Comparison of ENCODE assay signal across 21 cellular contexts in the genomic region with DNA sequence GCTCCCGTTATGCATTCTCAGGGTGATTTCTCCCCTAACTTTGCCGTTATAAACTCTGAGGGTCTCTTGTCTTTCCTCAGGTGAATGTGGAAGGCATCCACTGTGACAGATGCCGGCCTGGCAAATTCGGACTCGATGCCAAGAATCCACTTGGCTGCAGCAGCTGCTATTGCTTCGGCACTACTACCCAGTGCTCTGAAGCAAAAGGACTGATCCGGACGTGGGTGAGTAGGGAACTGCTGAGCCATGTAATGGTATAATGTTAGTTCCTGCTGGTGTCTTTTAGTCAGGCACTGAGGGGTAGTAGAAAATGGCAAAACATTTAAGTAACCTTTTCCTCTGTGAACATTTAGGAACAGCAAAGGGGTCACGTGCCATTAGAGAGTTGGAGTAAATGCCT.
DNase-seq lines count a peak whose midpoint lies in the region; ATAC-seq, FAIRE-seq and TF ChIP-seq lines count a peak whose summit lies in the region.
"Had no signal": no experiment of that assay in that cellular context is flagged by ENCODE, and none has a peak within 500 bp of the region (broad histone marks: within the 10 kb centered on the region; RNA-seq: fewer than 3 reads in every experiment).

No MANE protein-coding gene starts in this region.

- H3K27ac ChIP-seq in astrocyte (ENCODE audit: low read depth, low read length) = no peak overlapping the region
- H3K27ac ChIP-seq: breast epithelium, spleen had no signal

- H3K79me2 ChIP-seq in astrocyte (ENCODE audit: insufficient read depth, low read length) = no peaks in the 10 kb centered on the region

- H3K4me1 Mint-ChIP-seq in astrocyte (ENCODE audit: low read depth, unreplicated experiment) = peaks cover 9% of the 10 kb centered on the region
- H3K4me1 Mint-ChIP-seq: activated CD4-positive, alpha-beta T cell treated with anti-CD3 and anti-CD28 coated beads, Interleukin-2, amount 10 ng/mL, durations not matched to agents 7 days and 5 days; activated naive CD8-positive, alpha-beta T cell treated with anti-CD3 and anti-CD28 coated beads, Interleukin-2, amount 50 U/mL, for 24 hours had no signal

- DNase-seq in NCI-H1105 (lab: John Stamatoyannopoulos, UW) (peak; percentile 87), astrocyte (ENCODE audit: low read depth) (no peak), left ventricle myocardium superior (peak; percentile 56), renal cortical epithelial cell (ENCODE audit: low read depth) (peak; percentile 84)
- no peak for DNase-seq in stimulated activated CD4-positive, alpha-beta T cell treated with anti-CD3 and anti-CD28 coated beads, Interleukin-12 subunit alpha, Interleukin-12 subunit beta, amount 100 ng/mL, for 4 hours
- DNase-seq: activated CD4-positive, alpha-beta T cell treated with anti-CD3 and anti-CD28 coated beads, Interleukin-2, amount 10 ng/mL, durations not matched to agents 7 days and 5 days; activated naive CD8-positive, alpha-beta T cell treated with anti-CD3 and anti-CD28 coated beads, Interleukin-2, amount 50 U/mL, for 24 hours; AML-193; hippocampal formation; Kasumi-1; NCI-H1092 treated with DMSO at 0.1 percent for 48 hours; NCI-H69; spleen; T-helper 1 cell had no signal

- H3K4me3 Mint-ChIP-seq in astrocyte (ENCODE audit: unreplicated experiment) = no peak overlapping the region
- H3K4me3 Mint-ChIP-seq: activated CD4-positive, alpha-beta T cell treated with anti-CD3 and anti-CD28 coated beads, Interleukin-2, amount 10 ng/mL, durations not matched to agents 7 days and 5 days; activated naive CD8-positive, alpha-beta T cell treated with anti-CD3 and anti-CD28 coated beads, Interleukin-2, amount 50 U/mL, for 24 hours; dendritic cell treated with granulocyte-macrophage colony-stimulating factor and Interleukin-4, amounts not matched to agents 40 ng/mL and 50 ng/mL, for 4 days; mesothelial cell of epicardium had no signal

- TF ChIP-seq CTCF in astrocyte (IDR thresholded peaks at IDR 0.05; ENCODE audit: insufficient read depth, low read depth, low read length) = no peak

- no peak overlapping the region for H3K9ac ChIP-seq in astrocyte (ENCODE audit: low read length)

- no peak overlapping the region for H3K27ac Mint-ChIP-seq in astrocyte (ENCODE audit: unreplicated experiment)
- H3K27ac Mint-ChIP-seq: activated CD4-positive, alpha-beta T cell treated with anti-CD3 and anti-CD28 coated beads, Interleukin-2, amount 10 ng/mL, durations not matched to agents 7 days and 5 days; activated naive CD8-positive, alpha-beta T cell treated with anti-CD3 and anti-CD28 coated beads, Interleukin-2, amount 50 U/mL, for 24 hours; activated T-helper 2 cell treated with anti-CD3 and anti-CD28 coated beads, Interferon-gamma antibody, Interleukin-2, Interleukin-4, amounts not matched to agents 10 μg/mL and 5 μg/mL and 100 μg/mL, durations not matched to agents 14 hours and 24 hours and 36 hours; dendritic cell treated with granulocyte-macrophage colony-stimulating factor and Interleukin-4, amounts not matched to agents 40 ng/mL and 50 ng/mL, for 4 days; mesothelial cell of epicardium had no signal

- no peak overlapping the region for H2AFZ ChIP-seq in astrocyte (ENCODE audit: low read depth, low read length)

- H4K20me1 ChIP-seq in astrocyte (ENCODE audit: insufficient read depth, low read length) = no peaks in the 10 kb centered on the region

- no peaks in the 10 kb centered on the region for H3K27me3 ChIP-seq in astrocyte (ENCODE audit: insufficient read depth, low read length)
- H3K27me3 ChIP-seq: breast epithelium, spleen had no signal

- H3K36me3 Mint-ChIP-seq in astrocyte (ENCODE audit: low read depth, unreplicated experiment) = no peaks in the 10 kb centered on the region

- H3K4me2 ChIP-seq in astrocyte (ENCODE audit: low read length) = no peak overlapping the region

- peak; percentile 9 for FAIRE-seq in astrocyte (lab: Jason Lieb, UNC)
- FAIRE-seq: H1 had no signal

- no peaks in the 10 kb centered on the region for H3K9me3 Mint-ChIP-seq in astrocyte (ENCODE audit: unreplicated experiment)
- H3K9me3 Mint-ChIP-seq: activated CD4-positive, alpha-beta T cell treated with anti-CD3 and anti-CD28 coated beads, Interleukin-2, amount 10 ng/mL, durations not matched to agents 7 days and 5 days; activated naive CD8-positive, alpha-beta T cell treated with anti-CD3 and anti-CD28 coated beads, Interleukin-2, amount 50 U/mL, for 24 hours; activated T-helper 2 cell treated with anti-CD3 and anti-CD28 coated beads, Interferon-gamma antibody, Interleukin-2, Interleukin-4, amounts not matched to agents 10 μg/mL and 5 μg/mL and 100 μg/mL, durations not matched to agents 14 hours and 24 hours and 36 hours; dendritic cell treated with granulocyte-macrophage colony-stimulating factor and Interleukin-4, amounts not matched to agents 40 ng/mL and 50 ng/mL, for 4 days had no signal

- H3K27me3 Mint-ChIP-seq in astrocyte (ENCODE audit: low read depth, unreplicated experiment) = no peaks in the 10 kb centered on the region
- H3K27me3 Mint-ChIP-seq: dendritic cell treated with granulocyte-macrophage colony-stimulating factor and Interleukin-4, amounts not matched to agents 40 ng/mL and 50 ng/mL, for 4 days had no signal

- no peak overlapping the region for H3K4me3 ChIP-seq in astrocyte (ENCODE audit: insufficient read depth, low read depth, low read length)
- H3K4me3 ChIP-seq: breast epithelium, spleen had no signal

- ATAC-seq in left ventricle myocardium superior (peak; percentile 85), HG02588 (IDR thresholded peaks at IDR 0.05; ENCODE audit: unreplicated experiment) (no peak), HG02642 (IDR thresholded peaks at IDR 0.05; ENCODE audit: poor library complexity, unreplicated experiment) (no peak)
- ATAC-seq: activated naive CD8-positive, alpha-beta T cell treated with anti-CD3 and anti-CD28 coated beads, Interleukin-2, amount 50 U/mL, for 24 hours had no signal

- peaks cover 8% of the 10 kb centered on the region for H3K4me1 ChIP-seq in astrocyte (ENCODE audit: insufficient read depth, low read length)
- H3K4me1 ChIP-seq: breast epithelium, spleen had no signal

- intact Hi-C loops in left ventricle myocardium superior (cut with micrococcal nuclease) = no loop called here

- H3K36me3 ChIP-seq in astrocyte (ENCODE audit: insufficient read depth, low read length) = no peaks in the 10 kb centered on the region
- H3K36me3 ChIP-seq: breast epithelium, spleen had no signal

- no peaks in the 10 kb centered on the region for H3K9me3 ChIP-seq in astrocyte (ENCODE audit: insufficient read depth, low read depth, low read length)
- H3K9me3 ChIP-seq: breast epithelium, spleen had no signal

Comparison
In these comparisons a context has a peak if more than half of its experiments do, and no peak if none do; other contexts are left out.
1. DNase-seq: peak in NCI-H1105 (single experiment), left ventricle myocardium superior (single experiment) and renal cortical epithelial cell (single experiment); none in astrocyte (single experiment) and stimulated activated CD4-positive, alpha-beta T cell treated with anti-CD3 and anti-CD28 coated beads, Interleukin-12 subunit alpha, Interleukin-12 subunit beta, amount 100 ng/mL, for 4 hours (single experiment).